16 cellular contexts compared by ENCODE assay signal in the genomic region with DNA sequence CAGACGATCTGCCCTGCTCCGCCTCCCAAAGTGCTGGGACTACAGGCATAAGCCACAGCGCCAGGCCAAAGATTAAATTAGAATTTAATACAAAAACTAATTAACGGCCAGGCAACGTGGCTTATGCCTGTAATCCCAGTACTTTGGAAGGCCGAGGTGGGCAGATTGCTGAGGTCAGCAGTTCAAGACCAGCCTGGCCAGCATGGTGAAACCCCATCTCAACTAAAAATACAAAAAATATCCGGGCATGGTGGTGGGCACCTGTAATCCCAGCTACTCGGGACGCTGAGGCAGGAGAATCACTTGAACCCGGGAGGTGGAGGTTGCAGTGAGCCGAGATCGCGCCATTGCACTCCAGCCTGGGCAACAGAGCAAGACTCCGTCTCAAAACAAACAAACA. TPM values are rescaled to one million over a fixed set of nuclear protein-coding genes. Genes with fewer than 3 reads are reported as not detected.
"Had no signal": no experiment of that assay in that cellular context is flagged by ENCODE, and none has a peak within 500 bp of the region (broad histone marks: within the 10 kb centered on the region; RNA-seq: fewer than 3 reads in every experiment).

No MANE protein-coding gene starts in this region.

RNA-seq across cellular contexts. Expression of gene MBD3L3, which starts 2.8 kb away (rescaled TPM):
- total RNA-seq: stomach, subcutaneous adipose tissue, suprapubic skin, temporal lobe, thoracic aorta, thyroid gland, tibial nerve, transverse colon, upper lobe of left lung, upper lobe of right lung, ureter, urinary bladder, uterus, vagina had no signal
- polyA plus RNA-seq: stomach, urinary bladder had no signal

RNA-seq across cellular contexts. Expression of gene MBD3L2, which starts 6.6 kb away (rescaled TPM):
- total RNA-seq: stomach, subcutaneous adipose tissue, suprapubic skin, temporal lobe, testis, thoracic aorta, thyroid gland, tibial nerve, transverse colon, upper lobe of left lung, upper lobe of right lung, ureter, urinary bladder, uterus, vagina had no signal
- polyA plus RNA-seq: stomach, urinary bladder had no signal

RNA-seq across cellular contexts. Expression of gene MBD3L4, which starts 15.7 kb away (rescaled TPM):
- total RNA-seq: stomach, subcutaneous adipose tissue, suprapubic skin, temporal lobe, testis, thoracic aorta, thyroid gland, tibial nerve, transverse colon, upper lobe of left lung, upper lobe of right lung, ureter, urinary bladder, uterus, vagina had no signal
- polyA plus RNA-seq: stomach, thymus, urinary bladder had no signal

RNA-seq across cellular contexts. Expression of gene MBD3L5, which starts 25.3 kb away (rescaled TPM):
- total RNA-seq: stomach, subcutaneous adipose tissue, suprapubic skin, temporal lobe, testis, thoracic aorta, thyroid gland, tibial nerve, transverse colon, upper lobe of left lung, upper lobe of right lung, ureter, urinary bladder, uterus, vagina had no signal
- polyA plus RNA-seq: stomach, urinary bladder had no signal
